Comparison of ENCODE assay signal across 8 cellular contexts in genomic region chr18:79950440-79951341, GRCh38. TPM values are rescaled to one million over a fixed set of nuclear protein-coding genes. Genes with fewer than 3 reads are reported as not detected.
DNase-seq lines count a peak whose midpoint lies in the region; ATAC-seq and TF ChIP-seq lines count a peak whose summit lies in the region.

No MANE protein-coding gene starts in this region.

- DNase-seq in HEK293T (ENCODE audit: extremely low spot score) (peak; percentile 22), RPMI8226 (peak; percentile 59), dermis microvascular lymphatic vessel endothelial cell (ENCODE audit: low read depth in 2 of 2) (peak; percentile 9 to 45), lower lobe of right lung (peak; percentile 74), tibial artery (peak in 1 of 2 donors; percentile 67), SKM-1 treated with dmso at 0.1 percent for 144 hours (lab: John Stamatoyannopoulos, UW; ENCODE audit: unreplicated experiment) (no peak), anterior cingulate cortex (lab: John Stamatoyannopoulos, UW) (no peak)

- intact Hi-C loops in lower lobe of right lung (cut with DNase I) = no loop called here
- intact Hi-C loops in tibial artery (cut with DNase I; ENCODE audit: low total_unique reads) = loop anchor here (5.0 to 10.0 kb wide), 3 partner anchors 37 to 154 kb away; partner anchors contain the start of genes ADNP2, RBFA and TXNL4A

- TF ChIP-seq CTCF in GM12875 (IDR thresholded peaks at IDR 0.05; ENCODE audit: borderline replicate concordance, insufficient read depth, low read depth, low read length) (no peak), lower lobe of right lung (IDR thresholded peaks at IDR 0.05) (no peak), tibial artery (IDR thresholded peaks at IDR 0.05) (no peak)

- H3K4me1 ChIP-seq in lower lobe of right lung = peaks cover 59% of the 10 kb centered on the region
- peaks cover 7 to 54% (median 33%) of the 10 kb centered on the region in 4 donors for H3K4me1 ChIP-seq in tibial artery

- H3K27ac ChIP-seq in lower lobe of right lung = peak overlapping the region; percentile 84
- H3K27ac ChIP-seq in tibial artery = peak overlapping the region; percentile 72 to 78

- peak; percentile 49 to 52 for ATAC-seq in lower lobe of right lung

- no peaks in the 10 kb centered on the region for H3K9me3 ChIP-seq in lower lobe of right lung
- H3K9me3 ChIP-seq in tibial artery = no peaks in the 10 kb centered on the region

- POLR2A ChIA-PET in HEK293T (lab: Yijun Ruan, JAX) = interaction anchor here (1.0 to 1.7 kb wide), 3 partner anchors 8 to 38 kb away, joined by 3 to 6 read pairs (median 3); partner anchors contain the start of gene HSBP1L1

- no peaks in the 10 kb centered on the region for H3K27me3 ChIP-seq in lower lobe of right lung (ENCODE audit: low read depth)
- no peaks in the 10 kb centered on the region for H3K27me3 ChIP-seq in tibial artery

- H3K36me3 ChIP-seq in lower lobe of right lung (peaks cover 13% of the 10 kb centered on the region), tibial artery (peaks cover 0 to 4% (median 0%) of the 10 kb centered on the region in 3 donors)

- CTCF ChIA-PET in HEK293T (lab: Yijun Ruan, JAX) = no interaction called here

- H3K4me3 ChIP-seq in GM12875 (ENCODE audit: low read depth, low read length) (peak overlapping the region; percentile 81), lower lobe of right lung (peak overlapping the region; percentile 89), tibial artery (peak overlapping the region; percentile 83 to 95)

TF ChIP-seq in HEK293T, 16 proteins besides CTCF, POLR2A, EP300 and RAD21:
- TF ChIP-seq ZNF384 (IDR thresholded peaks at IDR 0.05) = no peak
- TF ChIP-seq LEF1 (IDR thresholded peaks at IDR 0.05; ENCODE audit: borderline replicate concordance) = no peak
- TF ChIP-seq CTBP1 (IDR thresholded peaks at IDR 0.05; ENCODE audit: borderline replicate concordance) = no peak
- no peak for TF ChIP-seq FOXA1 (IDR thresholded peaks at IDR 0.05)
- TF ChIP-seq L3MBTL2 (conservative IDR thresholded peaks at IDR 0.05) = no peak
- no peak for TF ChIP-seq FOXM1 (IDR thresholded peaks at IDR 0.05; ENCODE audit: borderline replicate concordance)
- no peak for TF ChIP-seq TARDBP (IDR thresholded peaks at IDR 0.05)
- no peak for TF ChIP-seq SP1 (IDR thresholded peaks at IDR 0.05)
- TF ChIP-seq SUZ12 (IDR thresholded peaks at IDR 0.05) = no peak
- TF ChIP-seq HDGF (IDR thresholded peaks at IDR 0.05; ENCODE audit: borderline replicate concordance) = no peak
- no peak for TF ChIP-seq BHLHE40 (IDR thresholded peaks at IDR 0.05; ENCODE audit: borderline replicate concordance)
- no peak for TF ChIP-seq NFRKB (IDR thresholded peaks at IDR 0.05)
- no peak for TF ChIP-seq PKNOX1 (IDR thresholded peaks at IDR 0.05)

RNA-seq across cellular contexts. Expression of gene SLC66A2, which starts 0.8 kb away (rescaled TPM):
- total RNA-seq in dermis microvascular lymphatic vessel endothelial cell = 33.2 and 47.3 TPM in 2 replicates
- 54.2 TPM for total RNA-seq in lower lobe of right lung

RNA-seq across cellular contexts. Expression of gene HSBP1L1, which starts 13.8 kb away (rescaled TPM):
- total RNA-seq in dermis microvascular lymphatic vessel endothelial cell (1.8 and 3.4 TPM in 2 replicates), lower lobe of right lung (46.6 TPM)

RNA-seq across cellular contexts. Expression of gene TXNL4A, which starts 37.7 kb away (rescaled TPM):
- 42.0 and 45.3 TPM in 2 replicates for total RNA-seq in dermis microvascular lymphatic vessel endothelial cell
- total RNA-seq in lower lobe of right lung = 78.7 TPM

Comparison
In these comparisons a context has a peak if more than half of its experiments do, and no peak if none do; other contexts are left out.
1. DNase-seq: peak in HEK293T (single experiment), RPMI8226 (single experiment), dermis microvascular lymphatic vessel endothelial cell (2 of 2) and lower lobe of right lung (single experiment); none in SKM-1 treated with dmso at 0.1 percent for 144 hours (single experiment) and anterior cingulate cortex (0 of 58).
2. RNA of gene HSBP1L1, which starts 13.8 kb away (total RNA-seq): 46.6 TPM in lower lobe of right lung (single experiment); 1.8 to 3.4 TPM in dermis microvascular lymphatic vessel endothelial cell; every median in the first group is over 10 times any median in the second.
3. Peak in every context shown above with its lines, with median percentiles within 50 percentile points of each other: H3K4me3 ChIP-seq.